Comparison of ENCODE assay signal across 32 cellular contexts in the genomic region with DNA sequence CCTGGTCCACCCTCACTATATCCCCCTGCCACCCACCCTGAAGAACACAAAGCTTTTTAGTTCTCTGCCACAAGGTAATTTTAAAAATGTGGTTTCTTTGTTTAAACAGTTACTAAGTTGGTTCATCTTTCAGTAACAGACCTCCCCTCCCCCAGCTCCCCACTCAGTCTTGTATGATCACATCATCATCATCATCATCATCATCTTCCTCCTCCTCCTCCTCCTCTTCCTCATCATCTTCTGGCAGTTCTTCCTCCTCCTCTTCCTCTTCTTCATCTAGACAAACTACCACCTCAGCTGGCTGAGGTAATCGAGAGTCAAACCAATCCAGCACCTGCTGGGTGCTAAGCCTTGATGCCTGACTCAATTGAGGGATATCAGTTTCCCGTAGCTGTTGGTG. TPM values are rescaled to one million over a fixed set of nuclear protein-coding genes. Genes with fewer than 3 reads are reported as not detected.
"Had no signal": no experiment of that assay in that cellular context is flagged by ENCODE, and none has a peak within 500 bp of the region (broad histone marks: within the 10 kb centered on the region; RNA-seq: fewer than 3 reads in every experiment).

No MANE protein-coding gene starts in this region.

- H3K4me3 ChIP-seq: adrenal gland, MG63, SJSA1 had no signal

- H3K27ac Mint-ChIP-seq: activated naive CD8-positive, alpha-beta T cell treated with anti-CD3 and anti-CD28 coated beads for 36 hours; activated T-cell treated with anti-CD3 and anti-CD28 coated beads, Interleukin-2, amount 50 U/mL, for 72 hours; activated T-helper 2 cell treated with anti-CD3 and anti-CD28 coated beads, Interferon-gamma antibody, Interleukin-2, Interleukin-4, amounts not matched to agents 10 μg/mL and 5 μg/mL and 100 μg/mL, durations not matched to agents 14 hours and 24 hours and 36 hours; T-helper 1 cell treated with Interleukin-12 subunit alpha and Interleukin-12 subunit beta and Interleukin-4 antibody, amounts not matched to agents 30 μg/mL and 1 μg/mL, for 36 hours; WTC11 had no signal

- H3K27me3 ChIP-seq: adrenal gland, MG63, SJSA1 had no signal

- DNase-seq: activated CD4-positive, alpha-beta T cell treated with anti-CD3 and anti-CD28 coated beads for 48 hours; activated CD4-positive, alpha-beta T cell treated with anti-CD3 and anti-CD28 coated beads, Interleukin-2, amount 50 U/mL, for 4 hours; activated CD4-positive, CD25-positive, alpha-beta regulatory T cell treated with anti-CD3 and anti-CD28 coated beads, Interleukin-2, amount 50 U/mL, for 72 hours; activated CD8-positive, alpha-beta memory T cell treated with anti-CD3 and anti-CD28 coated beads for 24 hours; activated gamma-delta T cell treated with Interleukin-2 at 50 U/mL for 16 hours; activated naive CD8-positive, alpha-beta T cell treated with anti-CD3 and anti-CD28 coated beads for 36 hours; activated T-cell treated with anti-CD3 and anti-CD28 coated beads, Interleukin-2, amount 50 U/mL, for 72 hours; adrenal gland; anterior cingulate cortex; cerebellar nuclear complex; MG63; MV-4-11; NCI-H1092 treated with DMSO at 0.1 percent for 48 hours; NCI-H1417 treated with DMSO at 0.1 percent for 48 hours; NCI-H1694; NCI-H2029; NCI-H2107; NCI-H2171 treated with DMSO at 0.1 percent for 48 hours; NCI-H345; NCI-H510A; NCI-H526 treated with DMSO at 0.1 percent for 48 hours; NCI-H82; PC-3; SHP77; SW 1271; T-helper 9 cell had no signal

- H3K4me3 Mint-ChIP-seq: activated naive CD8-positive, alpha-beta T cell treated with anti-CD3 and anti-CD28 coated beads for 36 hours; activated T-cell treated with anti-CD3 and anti-CD28 coated beads, Interleukin-2, amount 50 U/mL, for 72 hours; T-helper 1 cell treated with Interleukin-12 subunit alpha and Interleukin-12 subunit beta and Interleukin-4 antibody, amounts not matched to agents 30 μg/mL and 1 μg/mL, for 36 hours; WTC11 had no signal

- H3K9me3 ChIP-seq: adrenal gland, MG63, SJSA1 had no signal

- H3K36me3 ChIP-seq: MG63, SJSA1 had no signal

- H3K27me3 Mint-ChIP-seq: activated naive CD8-positive, alpha-beta T cell treated with anti-CD3 and anti-CD28 coated beads for 36 hours had no signal

- H3K4me1 ChIP-seq: adrenal gland had no signal

- H3K9me3 Mint-ChIP-seq: activated naive CD8-positive, alpha-beta T cell treated with anti-CD3 and anti-CD28 coated beads for 36 hours; activated T-cell treated with anti-CD3 and anti-CD28 coated beads, Interleukin-2, amount 50 U/mL, for 72 hours; activated T-helper 2 cell treated with anti-CD3 and anti-CD28 coated beads, Interferon-gamma antibody, Interleukin-2, Interleukin-4, amounts not matched to agents 10 μg/mL and 5 μg/mL and 100 μg/mL, durations not matched to agents 14 hours and 24 hours and 36 hours; T-helper 1 cell treated with Interleukin-12 subunit alpha and Interleukin-12 subunit beta and Interleukin-4 antibody, amounts not matched to agents 30 μg/mL and 1 μg/mL, for 36 hours; WTC11 had no signal

- ATAC-seq: activated T-cell treated with anti-CD3 and anti-CD28 coated beads, Interleukin-2, amount 50 U/mL, for 72 hours; PC-3; SK-N-SH treated with all-trans-retinoic acid at 6 μM for 48 hours; WTC11 had no signal

- H3K36me3 Mint-ChIP-seq: WTC11 had no signal

RNA-seq across cellular contexts. Expression of gene RNF212B, which starts 37.7 kb away (rescaled TPM):
- total RNA-seq: activated naive CD8-positive, alpha-beta T cell treated with anti-CD3 and anti-CD28 coated beads for 36 hours; activated T-cell treated with anti-CD3 and anti-CD28 coated beads, Interleukin-2, amount 50 U/mL, for 72 hours; activated T-helper 2 cell treated with anti-CD3 and anti-CD28 coated beads, Interferon-gamma antibody, Interleukin-2, Interleukin-4, amounts not matched to agents 10 μg/mL and 5 μg/mL and 100 μg/mL, durations not matched to agents 14 hours and 24 hours and 36 hours; adrenal gland; cardiac septum; PC-3; SJSA1 had no signal
- polyA plus RNA-seq: adrenal gland had no signal
